15 cellular contexts compared by ENCODE assay signal in genomic region chr10:118584181-118584954, GRCh38. TPM values are rescaled to one million over a fixed set of nuclear protein-coding genes. Genes with fewer than 3 reads are reported as not detected.
DNase-seq lines count a peak whose midpoint lies in the region; ATAC-seq, FAIRE-seq and TF ChIP-seq lines count a peak whose summit lies in the region.
"Had no signal": no experiment of that assay in that cellular context is flagged by ENCODE, and none has a peak within 500 bp of the region (broad histone marks: within the 10 kb centered on the region; RNA-seq: fewer than 3 reads in every experiment).

No MANE protein-coding gene starts in this region.

- no peak overlapping the region for H2BK120ac ChIP-seq in mesenchymal stem cell (ENCODE audit: low read depth, low read length)

- DNase-seq in AG20443 (ENCODE audit: low spot score) (peak; percentile 72), LoVo (ENCODE audit: low spot score) (peak; percentile 34), bronchial epithelial cell (ENCODE audit: low read depth) (peak; percentile 83), mesenchymal stem cell (peak; percentile 22), putamen (ENCODE audit: low spot score) (no peak), testis (no peak)
- DNase-seq in stimulated activated naive B cell treated with anti-CD40 and anti-IgM and Interleukin-4, amounts not matched to agents 10 μg/mL and 1 μg/mL and 100 μg/mL, for 72 hours: no peak
- DNase-seq: activated naive CD8-positive, alpha-beta T cell treated with anti-CD3 and anti-CD28 coated beads for 36 hours; endodermal cell; naive thymus-derived CD4-positive, alpha-beta T cell; stimulated activated naive CD8-positive, alpha-beta T cell treated with anti-CD3 and anti-CD28 coated beads, Interleukin-15, amount 100 ng/mL, for 72 hours; T-helper 9 cell had no signal

- H3K4me1 Mint-ChIP-seq in stimulated activated naive B cell treated with anti-CD40 and anti-IgM and Interleukin-4, amounts not matched to agents 10 μg/mL and 1 μg/mL and 100 μg/mL, for 72 hours: no peaks in the 10 kb centered on the region
- H3K4me1 Mint-ChIP-seq: activated naive CD8-positive, alpha-beta T cell treated with anti-CD3 and anti-CD28 coated beads for 36 hours; endodermal cell; naive thymus-derived CD4-positive, alpha-beta T cell; stimulated activated naive CD8-positive, alpha-beta T cell treated with anti-CD3 and anti-CD28 coated beads, Interleukin-15, amount 100 ng/mL, for 72 hours had no signal

- TF ChIP-seq CTCF in bronchial epithelial cell (IDR thresholded peaks at IDR 0.05; ENCODE audit: insufficient read depth, low read length, severe bottlenecking) (no peak), testis (IDR thresholded peaks at IDR 0.05) (no peak)

- no peak overlapping the region for H3K18ac ChIP-seq in mesenchymal stem cell (ENCODE audit: low read depth in 1 of 2, low read length in 2 of 2)

- intact Hi-C loops in testis (cut with DNase I; ENCODE audit: low total_unique reads): no loop called here

- no peak overlapping the region for H2BK15ac ChIP-seq in mesenchymal stem cell (ENCODE audit: low read depth, poor library complexity, severe bottlenecking)

- no peak overlapping the region for H3K4ac ChIP-seq in mesenchymal stem cell (ENCODE audit: low read depth in 1 of 2, low read length in 2 of 2)

- peaks cover 5% of the 10 kb centered on the region for H3K27me3 ChIP-seq in bronchial epithelial cell (ENCODE audit: control insufficient read depth, insufficient read depth, low read length)
- peaks cover 9 to 29% of the 10 kb centered on the region in 2 experiments for H3K27me3 ChIP-seq in mesenchymal stem cell (ENCODE audit: control insufficient read depth in 1 of 2, insufficient read depth in 1 of 2, low read length in 2 of 2)
- no peaks in the 10 kb centered on the region for H3K27me3 ChIP-seq in testis

- H3K14ac ChIP-seq in mesenchymal stem cell (ENCODE audit: low read length in 2 of 2): no peak overlapping the region

- H3K4me1 ChIP-seq in mesenchymal stem cell (ENCODE audit: control insufficient read depth, insufficient read depth, low read depth, low read length) (no peaks in the 10 kb centered on the region), testis (no peaks in the 10 kb centered on the region)

- no peak overlapping the region for H2AK5ac ChIP-seq in mesenchymal stem cell (ENCODE audit: low read length, severe bottlenecking)

- no peaks in the 10 kb centered on the region for H3K79me1 ChIP-seq in mesenchymal stem cell (replicated peaks; ENCODE audit: low read length, poor library complexity, severe bottlenecking)

- H3K9me3 Mint-ChIP-seq in stimulated activated naive B cell treated with anti-CD40 and anti-IgM and Interleukin-4, amounts not matched to agents 10 μg/mL and 1 μg/mL and 100 μg/mL, for 72 hours: no peaks in the 10 kb centered on the region
- H3K9me3 Mint-ChIP-seq: activated naive CD8-positive, alpha-beta T cell treated with anti-CD3 and anti-CD28 coated beads for 36 hours; naive thymus-derived CD4-positive, alpha-beta T cell; stimulated activated naive CD8-positive, alpha-beta T cell treated with anti-CD3 and anti-CD28 coated beads, Interleukin-15, amount 100 ng/mL, for 72 hours had no signal

- no peak overlapping the region for H2BK12ac ChIP-seq in mesenchymal stem cell (ENCODE audit: low read length in 2 of 2)

- H3K27me3 Mint-ChIP-seq in stimulated activated naive B cell treated with anti-CD40 and anti-IgM and Interleukin-4, amounts not matched to agents 10 μg/mL and 1 μg/mL and 100 μg/mL, for 72 hours: peaks cover 12 to 39% of the 10 kb centered on the region in 2 donors
- H3K27me3 Mint-ChIP-seq: activated naive CD8-positive, alpha-beta T cell treated with anti-CD3 and anti-CD28 coated beads for 36 hours; stimulated activated naive CD8-positive, alpha-beta T cell treated with anti-CD3 and anti-CD28 coated beads, Interleukin-15, amount 100 ng/mL, for 72 hours had no signal

- 74% methylated on average over 5 of the region's 6 CpGs for WGBS in mesenchymal stem cell
- 78 to 85% methylated on average over 6 of the region's 6 CpGs for WGBS in testis, 2 donors

- no peak overlapping the region for H4K91ac ChIP-seq in mesenchymal stem cell (ENCODE audit: low read length)

- no peak overlapping the region for H3K23ac ChIP-seq in mesenchymal stem cell (ENCODE audit: low read length in 2 of 2)

- no peak for ATAC-seq in stimulated activated naive B cell treated with anti-CD40 and anti-IgM and Interleukin-4, amounts not matched to agents 10 μg/mL and 1 μg/mL and 100 μg/mL, for 72 hours (replicated peaks)
- no peak for ATAC-seq in HG03442 (IDR thresholded peaks at IDR 0.05; ENCODE audit: unreplicated experiment)
- ATAC-seq: naive thymus-derived CD4-positive, alpha-beta T cell; stimulated activated naive CD8-positive, alpha-beta T cell treated with anti-CD3 and anti-CD28 coated beads, Interleukin-15, amount 100 ng/mL, for 72 hours had no signal

- no peak overlapping the region for H3K9ac ChIP-seq in mesenchymal stem cell (ENCODE audit: low read length)

- no peak overlapping the region for H2AFZ ChIP-seq in mesenchymal stem cell (ENCODE audit: low read depth, low read length)

- H3K4me3 ChIP-seq in bronchial epithelial cell (ENCODE audit: low read depth, low read length) (no peak overlapping the region), mesenchymal stem cell (ENCODE audit: insufficient read depth in 1 of 2, low read depth in 1 of 2, low read length in 2 of 2) (no peak overlapping the region), testis (no peak overlapping the region)

- H3K36me3 ChIP-seq in bronchial epithelial cell (ENCODE audit: control insufficient read depth, insufficient read depth, low read length) (no peaks in the 10 kb centered on the region), mesenchymal stem cell (ENCODE audit: control insufficient read depth in 1 of 2, insufficient read depth in 2 of 2, low read depth in 1 of 2, low read length in 2 of 2) (no peaks in the 10 kb centered on the region), testis (ENCODE audit: low read depth, missing control alignments) (no peaks in the 10 kb centered on the region)

- H3K36me3 Mint-ChIP-seq in stimulated activated naive B cell treated with anti-CD40 and anti-IgM and Interleukin-4, amounts not matched to agents 10 μg/mL and 1 μg/mL and 100 μg/mL, for 72 hours: no peaks in the 10 kb centered on the region
- H3K36me3 Mint-ChIP-seq: activated naive CD8-positive, alpha-beta T cell treated with anti-CD3 and anti-CD28 coated beads for 36 hours had no signal

- H3K27ac ChIP-seq in mesenchymal stem cell (ENCODE audit: low read length, poor library complexity, severe bottlenecking) (no peak overlapping the region), testis (no peak overlapping the region)
- H3K27ac ChIP-seq: HL-60 had no signal

- H2BK5ac ChIP-seq in mesenchymal stem cell (ENCODE audit: low read depth, low read length, poor library complexity, severe bottlenecking): no peak overlapping the region

- H3K27ac Mint-ChIP-seq in stimulated activated naive B cell treated with anti-CD40 and anti-IgM and Interleukin-4, amounts not matched to agents 10 μg/mL and 1 μg/mL and 100 μg/mL, for 72 hours: no peak overlapping the region
- H3K27ac Mint-ChIP-seq: activated naive CD8-positive, alpha-beta T cell treated with anti-CD3 and anti-CD28 coated beads for 36 hours; endodermal cell; naive thymus-derived CD4-positive, alpha-beta T cell had no signal

- H4K8ac ChIP-seq in mesenchymal stem cell (ENCODE audit: low read length): no peak overlapping the region

- no peaks in the 10 kb centered on the region for H3K9me3 ChIP-seq in mesenchymal stem cell (ENCODE audit: control insufficient read depth, low read length)
- H3K9me3 ChIP-seq in testis: no peaks in the 10 kb centered on the region

- no peak overlapping the region for H3K4me3 Mint-ChIP-seq in stimulated activated naive B cell treated with anti-CD40 and anti-IgM and Interleukin-4, amounts not matched to agents 10 μg/mL and 1 μg/mL and 100 μg/mL, for 72 hours
- H3K4me3 Mint-ChIP-seq: activated naive CD8-positive, alpha-beta T cell treated with anti-CD3 and anti-CD28 coated beads for 36 hours; endodermal cell; naive thymus-derived CD4-positive, alpha-beta T cell; stimulated activated naive CD8-positive, alpha-beta T cell treated with anti-CD3 and anti-CD28 coated beads, Interleukin-15, amount 100 ng/mL, for 72 hours had no signal

- FAIRE-seq in bronchial epithelial cell (lab: Jason Lieb, UNC): no peak

- H3K4me2 ChIP-seq in mesenchymal stem cell (ENCODE audit: low read length, poor library complexity, severe bottlenecking): no peak overlapping the region

- TF ChIP-seq POLR2A in testis (IDR thresholded peaks at IDR 0.05): no peak

RNA-seq across cellular contexts. Expression of gene PRLHR, which starts 11.1 kb away (rescaled TPM):
- total RNA-seq in bronchial epithelial cell (not detected in 2 replicates), testis (under 1 TPM; 0.12 to 0.79 TPM)
- not detected for polyA plus RNA-seq in mesenchymal stem cell (2013, experiment 1 of 2)
- polyA plus RNA-seq in mesenchymal stem cell (2013, experiment 2 of 2): not detected
- not detected for polyA plus RNA-seq in testis (ENCODE audit: insufficient read depth, low read depth, low replicate concordance)
- total RNA-seq: activated CD8-positive, alpha-beta memory T cell treated with anti-CD3 and anti-CD28 coated beads for 36 hours; activated naive CD8-positive, alpha-beta T cell treated with anti-CD3 and anti-CD28 coated beads for 36 hours; endodermal cell; naive thymus-derived CD4-positive, alpha-beta T cell had no signal
- polyA plus RNA-seq: naive thymus-derived CD4-positive, alpha-beta T cell had no signal

Comparison
In these comparisons a context has a peak if more than half of its experiments do, and no peak if none do; other contexts are left out.
1. DNase-seq: peak in AG20443 (single experiment), LoVo (single experiment), bronchial epithelial cell (single experiment) and mesenchymal stem cell (single experiment); none in putamen (single experiment), stimulated activated naive B cell treated with anti-CD40 and anti-IgM and Interleukin-4, amounts not matched to agents 10 μg/mL and 1 μg/mL and 100 μg/mL, for 72 hours (single experiment) and testis (single experiment).